Comparison of ENCODE assay signal across 8 cellular contexts in genomic region chr15:55407631-55407948, GRCh38. TPM values are rescaled to one million over a fixed set of nuclear protein-coding genes. Genes with fewer than 3 reads are reported as not detected.
DNase-seq lines count a peak whose midpoint lies in the region; ATAC-seq and TF ChIP-seq lines count a peak whose summit lies in the region.

No MANE protein-coding gene starts in this region.

- H3K9me3 Mint-ChIP-seq in progenitor cell of endocrine pancreas (ENCODE audit: low read depth), result no peaks in the 10 kb centered on the region

- DNase-seq in NCI-H2107 (lab: John Stamatoyannopoulos, UW), result peak; percentile 18
- DNase-seq in NCI-H2107 treated with DMSO at 0.1 percent for 48 hours (lab: John Stamatoyannopoulos, UW; ENCODE audit: unreplicated experiment), result no peak
- peak in 1 of 2 donors; percentile 14 for DNase-seq in foreskin fibroblast
- no peak for DNase-seq in progenitor cell of endocrine pancreas (ENCODE audit: low spot score, unreplicated experiment)
- no peak for DNase-seq in COLO829 (ENCODE audit: low spot score)

- peak overlapping the region; percentile 80 for H3K4me3 ChIP-seq in WI38 (ENCODE audit: low read depth, low read length)
- peak overlapping the region; percentile 79 to 87 for H3K4me3 ChIP-seq in foreskin fibroblast (ENCODE audit: low read depth in 1 of 2, low read length in 2 of 2)

- H3K27me3 Mint-ChIP-seq in progenitor cell of endocrine pancreas, result no peaks in the 10 kb centered on the region

- H3K4me1 Mint-ChIP-seq in progenitor cell of endocrine pancreas (ENCODE audit: low read depth), result peaks cover 18% of the 10 kb centered on the region

- H3K27ac Mint-ChIP-seq in progenitor cell of endocrine pancreas, result peak overlapping the region; percentile 97

- peak; percentile 2 for ATAC-seq in HG03460 (IDR thresholded peaks at IDR 0.05; ENCODE audit: unreplicated experiment)
- ATAC-seq in GM21367 (IDR thresholded peaks at IDR 0.05; ENCODE audit: unreplicated experiment), result no peak

- TF ChIP-seq CTCF in WI38 (IDR thresholded peaks at IDR 0.05; ENCODE audit: low read depth, low read length) (no peak), foreskin fibroblast (IDR thresholded peaks at IDR 0.05; ENCODE audit: low read depth, low read length) (no peak), progenitor cell of endocrine pancreas (IDR thresholded peaks at IDR 0.05; ENCODE audit: unreplicated experiment) (no peak)

- H3K4me3 Mint-ChIP-seq in progenitor cell of endocrine pancreas (ENCODE audit: low read depth), result peak overlapping the region; percentile 98

- no peaks in the 10 kb centered on the region for H3K36me3 Mint-ChIP-seq in progenitor cell of endocrine pancreas (ENCODE audit: insufficient read depth)

RNA-seq across cellular contexts. Expression of gene CCPG1, which starts 0.6 kb away (rescaled TPM):
- total RNA-seq in progenitor cell of endocrine pancreas, result 24.3 and 31.2 TPM in 2 replicates

RNA-seq across cellular contexts. Expression of gene PIERCE2, which starts 0.7 kb away (rescaled TPM):
- 4.7 and 5.8 TPM in 2 replicates for total RNA-seq in progenitor cell of endocrine pancreas
